In genomic region chr4:55397024-55397520, GRCh38 we compare ENCODE assay signal across 8 cellular contexts. TPM values are rescaled to one million over a fixed set of nuclear protein-coding genes. Genes with fewer than 3 reads are reported as not detected.
A peak's percentile ranks its signal among the peaks of the same experiment; 100 is the strongest.
DNase-seq lines count a peak whose midpoint lies in the region; ATAC-seq, FAIRE-seq and TF ChIP-seq lines count a peak whose summit lies in the region.

No MANE protein-coding gene starts in this region.

- DNase-seq in NCI-H1417 (lab: John Stamatoyannopoulos, UW) (peak in 2 of 3 experiments; percentile 50 to 51), NCI-H1417 treated with DMSO at 0.1 percent for 48 hours (lab: John Stamatoyannopoulos, UW) (no peak), SJSA1 (ENCODE audit: low read depth in 1 of 2, low spot score in 2 of 2) (peak in 1 of 2 experiments; percentile 31), erythroblast (lab: John Stamatoyannopoulos, UW) (peak; percentile 39 to 70), osteoblast (ENCODE audit: insufficient read length, low spot score, missing footprints) (peak; percentile 83), GM12891 (ENCODE audit: insufficient read length, low spot score) (no peak)

- H3K4me3 ChIP-seq in SJSA1 (peak overlapping the region; percentile 95), osteoblast (ENCODE audit: insufficient read depth, low read length) (peak overlapping the region; percentile 81)

- no peak for TF ChIP-seq CTCF in osteoblast (IDR thresholded peaks at IDR 0.05; ENCODE audit: extremely low read depth, low read depth, low read length)

- no peak overlapping the region for H2AFZ ChIP-seq in osteoblast (ENCODE audit: low read length)

- H3K9me3 ChIP-seq in SJSA1 (replicated peaks) (0 out of 2 replicates have a peak, but pooled peaks cover 2% of the 10 kb centered on the region), osteoblast (ENCODE audit: low read depth, low read length) (no peaks in the 10 kb centered on the region)

- H3K36me3 ChIP-seq in SJSA1 (peaks cover 52% of the 10 kb centered on the region), osteoblast (ENCODE audit: insufficient read depth, low read length) (peaks cover 25% of the 10 kb centered on the region)

- H3K27ac ChIP-seq in SJSA1 (peak overlapping the region; percentile 83), osteoblast (ENCODE audit: low read depth, low read length) (peak overlapping the region; percentile 92)

- FAIRE-seq in GM12891 (lab: Jason Lieb, UNC): no peak

- H3K4me1 ChIP-seq in SJSA1 (replicated peaks) (peaks cover 19% of the 10 kb centered on the region), osteoblast (ENCODE audit: insufficient read depth, low read length) (peaks cover 19% of the 10 kb centered on the region)

- H3K79me2 ChIP-seq in osteoblast (ENCODE audit: insufficient read depth, low read length): peaks cover 56% of the 10 kb centered on the region

- peak overlapping the region; percentile 96 for H3K4me2 ChIP-seq in osteoblast (ENCODE audit: insufficient read depth, low read length)

- ATAC-seq in activated CD4-positive, CD25-positive, alpha-beta regulatory T cell treated with anti-CD3 and anti-CD28 coated beads, Interleukin-2, amount 50 U/mL, for 24 hours: no peak
- ATAC-seq in GM18868 (IDR thresholded peaks at IDR 0.05; ENCODE audit: unreplicated experiment): no peak

- peaks cover 45% of the 10 kb centered on the region for H4K20me1 ChIP-seq in osteoblast (ENCODE audit: insufficient read depth, low read length)

- H3K27me3 ChIP-seq in SJSA1 (replicated peaks) (no peaks in the 10 kb centered on the region), osteoblast (ENCODE audit: insufficient read depth, low read length) (no peaks in the 10 kb centered on the region)

- no peak for TF ChIP-seq POLR2A in erythroblast (IDR thresholded peaks at IDR 0.05; ENCODE audit: low read length)
- no peak; the same call in 1 of the 2 replicates for TF ChIP-seq POLR2A in GM12891 (IDR thresholded peaks at IDR 0.05; ENCODE audit: low read depth, low read length)

TF ChIP-seq in GM12891, 5 proteins besides CTCF, POLR2A, EP300 and RAD21:
- no peak for TF ChIP-seq SPI1 (IDR thresholded peaks at IDR 0.05; ENCODE audit: low read depth, low read length)
- no peak for TF ChIP-seq PAX5 (IDR thresholded peaks at IDR 0.05; ENCODE audit: insufficient read depth, low read length, severe bottlenecking)
- no peak for TF ChIP-seq POU2F2 (IDR thresholded peaks at IDR 0.05; ENCODE audit: low read depth, low read length)
- no peak for TF ChIP-seq TAF1 (IDR thresholded peaks at IDR 0.05; ENCODE audit: low read depth, low read length)

RNA-seq across cellular contexts. Expression of gene TMEM165, which starts 1.3 kb away (rescaled TPM):
- 178 and 196 TPM in 2 replicates for total RNA-seq in SJSA1 (2014; rRNA removed; shearing (Covaris generic))
- total RNA-seq in osteoblast: 151 and 163 TPM in 2 replicates
- 26.8 TPM for polyA plus RNA-seq in GM12891 (2012; ENCODE audit: low read depth, missing spikeins)

RNA-seq across cellular contexts. Expression of gene SRD5A3, which starts 51.0 kb away (rescaled TPM):
- total RNA-seq in SJSA1 (2014; rRNA removed; shearing (Covaris generic)): 13.6 and 18.2 TPM in 2 replicates
- total RNA-seq in osteoblast: 10.6 and 13.0 TPM in 2 replicates
- 4.3 TPM for polyA plus RNA-seq in GM12891 (2012; ENCODE audit: low read depth, missing spikeins)

Comparison
In these comparisons a context has a peak if more than half of its experiments do, and no peak if none do; other contexts are left out.
1. DNase-seq: peak in NCI-H1417 (2 of 3), erythroblast (2 of 2) and osteoblast (single experiment); none in NCI-H1417 treated with DMSO at 0.1 percent for 48 hours (single experiment) and GM12891 (single experiment).